ENCODE assay signal across 8 cellular contexts in the genomic region with DNA sequence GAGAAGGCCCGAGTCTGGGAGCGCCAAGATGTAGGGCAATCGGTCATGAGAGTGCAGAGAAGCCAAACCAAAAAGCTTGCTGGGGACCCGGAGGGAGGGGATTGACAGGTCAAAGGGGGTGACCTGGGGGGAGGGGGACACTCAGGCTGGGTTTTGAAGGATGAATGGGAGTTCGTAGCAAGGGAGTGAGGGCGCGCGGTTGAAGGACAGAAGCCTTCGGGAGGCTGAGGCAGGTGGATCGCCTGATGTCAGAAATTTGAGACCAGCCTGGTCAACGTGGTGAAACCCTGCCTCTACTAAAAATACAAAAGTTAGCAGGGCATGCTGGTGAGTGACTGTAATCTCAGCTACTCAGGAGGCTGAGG. TPM values are rescaled to one million over a fixed set of nuclear protein-coding genes. Genes with fewer than 3 reads are reported as not detected.
DNase-seq lines count a peak whose midpoint lies in the region; TF ChIP-seq lines count a peak whose summit lies in the region.
"Not testable (repeated sequence)": the region's sequence is repeated elsewhere in the genome, so short reads cannot be mapped to it uniquely, and the experiment has no call there.

No MANE protein-coding gene starts in this region.

- H3K4me3 Mint-ChIP-seq in dendritic cell treated with granulocyte-macrophage colony-stimulating factor and Interleukin-4, amounts not matched to agents 40 ng/mL and 50 ng/mL, for 4 days = peak overlapping the region; percentile 73
- peak overlapping the region; percentile 75 to 85 (median 84) for H3K4me3 Mint-ChIP-seq in nephron
- H3K4me3 Mint-ChIP-seq in stimulated activated naive CD8-positive, alpha-beta T cell treated with anti-CD3 and anti-CD28 coated beads, Interleukin-15, Interleukin-2, amounts not matched to agents 100 ng/mL and 50 ng/mL, for 24 hours = peak overlapping the region; percentile 77

- H3K36me3 Mint-ChIP-seq in dendritic cell treated with granulocyte-macrophage colony-stimulating factor and Interleukin-4, amounts not matched to agents 40 ng/mL and 50 ng/mL, for 4 days (ENCODE audit: low read depth); nephron (ENCODE audit: low read depth); stimulated activated naive CD8-positive, alpha-beta T cell treated with anti-CD3 and anti-CD28 coated beads, Interleukin-15, Interleukin-2, amounts not matched to agents 100 ng/mL and 50 ng/mL, for 24 hours (ENCODE audit: low read depth): not testable (repeated sequence)

- not testable (repeated sequence) for H3K9me3 ChIP-seq in AG04450 (ENCODE audit: control insufficient read depth, insufficient read depth, low read length)

- intact Hi-C loops in dendritic cell treated with granulocyte-macrophage colony-stimulating factor and Interleukin-4, amounts not matched to agents 40 ng/mL and 50 ng/mL, for 4 days (cut with micrococcal nuclease) = not testable (repeated sequence)

- H3K27ac Mint-ChIP-seq in dendritic cell treated with granulocyte-macrophage colony-stimulating factor and Interleukin-4, amounts not matched to agents 40 ng/mL and 50 ng/mL, for 4 days = peak overlapping the region; percentile 43
- not testable (repeated sequence) for H3K27ac Mint-ChIP-seq in nephron
- peak overlapping the region; percentile 74 for H3K27ac Mint-ChIP-seq in stimulated activated naive CD8-positive, alpha-beta T cell treated with anti-CD3 and anti-CD28 coated beads, Interleukin-15, Interleukin-2, amounts not matched to agents 100 ng/mL and 50 ng/mL, for 24 hours

- H3K27ac ChIP-seq in AG04450 (ENCODE audit: low read depth, low read length) = not testable (repeated sequence)
- H3K27ac ChIP-seq in RWPE1 = peak overlapping the region; percentile 74

- not testable (repeated sequence) for H3K9me3 Mint-ChIP-seq in dendritic cell treated with granulocyte-macrophage colony-stimulating factor and Interleukin-4, amounts not matched to agents 40 ng/mL and 50 ng/mL, for 4 days; nephron; stimulated activated naive CD8-positive, alpha-beta T cell treated with anti-CD3 and anti-CD28 coated beads, Interleukin-15, Interleukin-2, amounts not matched to agents 100 ng/mL and 50 ng/mL, for 24 hours

- H3K4me3 ChIP-seq in AG04450 (ENCODE audit: low read depth, low read length) (peak overlapping the region; percentile 69), iPS-11a (ENCODE audit: low read depth, low read length) (peak overlapping the region; percentile 51)

- not testable (repeated sequence) for H3K27me3 ChIP-seq in AG04450 (ENCODE audit: control insufficient read depth, insufficient read depth, low read length)

- H3K27me3 Mint-ChIP-seq in dendritic cell treated with granulocyte-macrophage colony-stimulating factor and Interleukin-4, amounts not matched to agents 40 ng/mL and 50 ng/mL, for 4 days = peaks cover 21% of the 10 kb centered on the region
- H3K27me3 Mint-ChIP-seq in nephron (ENCODE audit: low read depth); stimulated activated naive CD8-positive, alpha-beta T cell treated with anti-CD3 and anti-CD28 coated beads, Interleukin-15, Interleukin-2, amounts not matched to agents 100 ng/mL and 50 ng/mL, for 24 hours: not testable (repeated sequence)

- POLR2A ChIA-PET in AG04450 (lab: Yijun Ruan, JAX) (interaction anchor here (0.6 to 1.1 kb wide), 3 partner anchors 17 to 156 kb away, joined by 3 to 5 read pairs (median 3); a partner anchor contains a TSS), HEK293T (lab: Yijun Ruan, JAX) (interaction anchor here (1.2 kb wide), 1 partner anchor 25 kb away, joined by 4 read pairs; no protein-coding TSS in a partner anchor)
- POLR2A ChIA-PET in RWPE1 (lab: Yijun Ruan, JAX; ENCODE audit: low non-redundant PET) = not testable (repeated sequence)

- H3K4me1 Mint-ChIP-seq in dendritic cell treated with granulocyte-macrophage colony-stimulating factor and Interleukin-4, amounts not matched to agents 40 ng/mL and 50 ng/mL, for 4 days (ENCODE audit: low read depth) = peaks cover 28% of the 10 kb centered on the region
- H3K4me1 Mint-ChIP-seq in nephron = peaks cover 17% of the 10 kb centered on the region
- peaks cover 20% of the 10 kb centered on the region for H3K4me1 Mint-ChIP-seq in stimulated activated naive CD8-positive, alpha-beta T cell treated with anti-CD3 and anti-CD28 coated beads, Interleukin-15, Interleukin-2, amounts not matched to agents 100 ng/mL and 50 ng/mL, for 24 hours (ENCODE audit: low read depth)

- not testable (repeated sequence) for TF ChIP-seq CTCF in AG04450 (IDR thresholded peaks at IDR 0.05; ENCODE audit: low read depth, low read length)
- peak; percentile 17; the same call in 1 of the 2 replicates for TF ChIP-seq CTCF in RWPE1 (conservative IDR thresholded peaks at IDR 0.05; ENCODE audit: low read depth)
- TF ChIP-seq CTCF in nephron (IDR thresholded peaks at IDR 0.05; ENCODE audit: unreplicated experiment in 3 of 3) = peak in 1 of 3 experiments; percentile 8

- CTCF ChIA-PET in AG04450 (lab: Charles Lee) = interaction anchor here (0.6 kb wide), 1 partner anchor 9 kb away, joined by 3 read pairs; no protein-coding TSS in a partner anchor
- CTCF ChIA-PET in HEK293T (lab: Yijun Ruan, JAX) = not testable (repeated sequence)
- CTCF ChIA-PET in RWPE1 (lab: Yijun Ruan, JAX) = interaction anchor here (0.6 kb wide), 1 partner anchor 19 kb away, joined by 4 read pairs; no protein-coding TSS in a partner anchor

- DNase-seq in AG04450 (ENCODE audit: low read depth, low spot score); HEK293T (ENCODE audit: extremely low spot score); RWPE1 (ENCODE audit: low spot score): not testable (repeated sequence)
- DNase-seq in activated T-helper 9 cell treated with anti-CD3 and anti-CD28 coated beads, Interleukin-2, amount 50 U/mL, for 16 hours (ENCODE audit: low read depth) = peak; percentile 2

TF ChIP-seq in HEK293T, 16 proteins besides CTCF, POLR2A, EP300 and RAD21:
- 0 out of 2 replicates have a peak, but pooled peaks have one; percentile 44 for TF ChIP-seq L3MBTL2 (conservative IDR thresholded peaks at IDR 0.05)

RNA-seq across cellular contexts. Expression of a gene that starts 35.0 kb away (rescaled TPM):
- polyA plus RNA-seq in AG04450 (2011; rRNA removed) = not detected in 2 replicates
- not detected in 2 replicates for polyA minus RNA-seq in AG04450 (2011; rRNA and poly(A)+ RNA removed)

RNA-seq across cellular contexts. Expression of a gene that starts 52.8 kb away (rescaled TPM):
- polyA plus RNA-seq in AG04450 (2011; rRNA removed) = 0.42 TPM in 1 of 2 replicates, not detected in the other
- polyA minus RNA-seq in AG04450 (2011; rRNA and poly(A)+ RNA removed) = 1.3 TPM in 1 of 2 replicates, not detected in the other
